13 cellular contexts compared by ENCODE assay signal in the genomic region with DNA sequence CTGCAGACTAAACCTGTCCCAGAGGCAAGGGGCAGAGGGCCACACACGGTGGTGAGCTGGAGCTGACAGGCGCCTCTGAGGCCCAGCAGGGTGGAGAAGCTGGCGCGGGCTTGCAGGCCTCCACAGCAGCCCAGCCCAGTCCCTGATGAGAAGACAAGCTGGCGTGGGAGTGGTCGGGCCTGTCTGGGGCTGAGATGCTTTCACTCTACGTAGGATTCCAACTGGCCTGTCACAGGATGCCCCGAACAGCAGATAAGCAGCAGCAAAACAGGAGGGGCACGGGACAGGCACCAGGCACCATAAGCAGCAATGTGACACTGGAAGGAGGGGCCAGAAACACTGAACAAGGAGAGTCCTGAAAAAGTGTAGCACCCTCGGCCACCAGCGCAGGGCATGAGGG. TPM values are rescaled to one million over a fixed set of nuclear protein-coding genes. Genes with fewer than 3 reads are reported as not detected.
DNase-seq lines count a peak whose midpoint lies in the region; ATAC-seq and TF ChIP-seq lines count a peak whose summit lies in the region.
"Had no signal": no experiment of that assay in that cellular context is flagged by ENCODE, and none has a peak within 500 bp of the region (broad histone marks: within the 10 kb centered on the region; RNA-seq: fewer than 3 reads in every experiment).

No MANE protein-coding gene starts in this region.

- DNase-seq in NCI-H2227 treated with DMSO at 0.1 percent for 48 hours (lab: John Stamatoyannopoulos, UW) (peak; percentile 31), choroid plexus epithelial cell (ENCODE audit: low read depth) (peak; percentile 13), islet precursor cell (peak; percentile 88), type B pancreatic cell (ENCODE audit: extremely low spot score, unreplicated experiment) (no peak), Ammon's horn (ENCODE audit: low spot score) (no peak), SIG-M5 treated with dmso at 0.1 percent for 504 hours (lab: John Stamatoyannopoulos, UW; ENCODE audit: unreplicated experiment) (no peak)
- DNase-seq: CD8-positive, alpha-beta T cell; NCI-H1105 treated with DMSO at 0.1 percent for 48 hours; NCI-H82; SHP77 had no signal

- no peaks in the 10 kb centered on the region for H3K27me3 Mint-ChIP-seq in type B pancreatic cell
- H3K27me3 Mint-ChIP-seq: activated naive CD8-positive, alpha-beta T cell had no signal

- H3K4me3 ChIP-seq in choroid plexus epithelial cell (ENCODE audit: low read depth, low read length): no peak overlapping the region
- H3K4me3 ChIP-seq: esophagus muscularis mucosa had no signal

- no peaks in the 10 kb centered on the region for H3K36me3 Mint-ChIP-seq in type B pancreatic cell
- H3K36me3 Mint-ChIP-seq: activated naive CD8-positive, alpha-beta T cell had no signal

- ATAC-seq in GM19455 (IDR thresholded peaks at IDR 0.05; ENCODE audit: unreplicated experiment): no peak
- ATAC-seq: CD8-positive, alpha-beta T cell had no signal

- peak overlapping the region; percentile 34 for H3K4me3 Mint-ChIP-seq in type B pancreatic cell
- H3K4me3 Mint-ChIP-seq: activated naive CD8-positive, alpha-beta T cell; CD8-positive, alpha-beta T cell had no signal

- peak overlapping the region; percentile 88 for H3K27ac Mint-ChIP-seq in type B pancreatic cell
- H3K27ac Mint-ChIP-seq: activated naive CD8-positive, alpha-beta T cell; CD8-positive, alpha-beta T cell had no signal

- peaks cover 18% of the 10 kb centered on the region for H3K4me1 Mint-ChIP-seq in type B pancreatic cell (ENCODE audit: unreplicated experiment)

- H3K9me3 Mint-ChIP-seq in type B pancreatic cell: no peaks in the 10 kb centered on the region
- H3K9me3 Mint-ChIP-seq: CD8-positive, alpha-beta T cell had no signal

- TF ChIP-seq CTCF in choroid plexus epithelial cell (conservative IDR thresholded peaks at IDR 0.05; ENCODE audit: low read depth, low read length) (no peak), type B pancreatic cell (conservative IDR thresholded peaks at IDR 0.05) (no peak)

RNA-seq across cellular contexts. Expression of a gene that starts 40.1 kb away (rescaled TPM):
- total RNA-seq in type B pancreatic cell (ENCODE audit: low replicate concordance): 32.1 and 34.9 TPM in 2 replicates

RNA-seq across cellular contexts. Expression of a gene that starts 55.2 kb away (rescaled TPM):
- 6.4 and 9.2 TPM in 2 replicates for total RNA-seq in type B pancreatic cell (ENCODE audit: low replicate concordance)

Comparison
In these comparisons a context has a peak if more than half of its experiments do, and no peak if none do; other contexts are left out.
1. DNase-seq: peak in NCI-H2227 treated with DMSO at 0.1 percent for 48 hours (single experiment), choroid plexus epithelial cell (single experiment) and islet precursor cell (single experiment); none in type B pancreatic cell (single experiment), Ammon's horn (single experiment) and SIG-M5 treated with dmso at 0.1 percent for 504 hours (single experiment).